19 cellular contexts compared by ENCODE assay signal in genomic region chr19:52451241-52451640, GRCh38. TPM values are rescaled to one million over a fixed set of nuclear protein-coding genes. Genes with fewer than 3 reads are reported as not detected.
DNase-seq lines count a peak whose midpoint lies in the region; ATAC-seq, FAIRE-seq and TF ChIP-seq lines count a peak whose summit lies in the region.
"Had no signal": no experiment of that assay in that cellular context is flagged by ENCODE, and none has a peak within 500 bp of the region (broad histone marks: within the 10 kb centered on the region; RNA-seq: fewer than 3 reads in every experiment).

No MANE protein-coding gene starts in this region.

- H3K4me1 Mint-ChIP-seq in immature natural killer cell, result peaks cover 26 to 38% of the 10 kb centered on the region in 2 donors
- H3K4me1 Mint-ChIP-seq in activated T-cell treated with anti-CD3 and anti-CD28 coated beads, Interleukin-2, amount 50 U/mL, for 24 hours (ENCODE audit: low read depth), result peaks cover 15% of the 10 kb centered on the region

- peak overlapping the region in 1 of 6 donors; percentile 7 for H3K27ac Mint-ChIP-seq in immature natural killer cell
- H3K27ac Mint-ChIP-seq in activated T-cell treated with anti-CD3 and anti-CD28 coated beads, Interleukin-2, amount 50 U/mL, for 24 hours, result no peak overlapping the region

- H3K36me3 ChIP-seq in left ventricle myocardium inferior, result peaks cover 17% of the 10 kb centered on the region
- no peaks in the 10 kb centered on the region for H3K36me3 ChIP-seq in testis (ENCODE audit: low read depth, missing control alignments)
- H3K36me3 ChIP-seq: BE2C, MG63 had no signal

- FAIRE-seq in GM12892 (lab: Jason Lieb, UNC), result no peak
- FAIRE-seq: A204.1, H1, K562 had no signal

- TF ChIP-seq POLR2A in GM12892 (IDR thresholded peaks at IDR 0.05; ENCODE audit: low read depth, low read length), result no peak
- no peak for TF ChIP-seq POLR2A in testis (IDR thresholded peaks at IDR 0.05)

- peaks cover 12 to 28% (median 22%) of the 10 kb centered on the region in 3 donors for H3K27me3 Mint-ChIP-seq in immature natural killer cell (ENCODE audit: low read depth in 3 of 3)
- H3K27me3 Mint-ChIP-seq in activated T-cell treated with anti-CD3 and anti-CD28 coated beads, Interleukin-2, amount 50 U/mL, for 24 hours, result peaks cover 10% of the 10 kb centered on the region

- H3K9me3 Mint-ChIP-seq in immature natural killer cell, result peaks cover 58 to 91% (median 86%) of the 10 kb centered on the region in 6 donors
- peaks cover 69% of the 10 kb centered on the region for H3K9me3 Mint-ChIP-seq in activated T-cell treated with anti-CD3 and anti-CD28 coated beads, Interleukin-2, amount 50 U/mL, for 24 hours

- no peak for ATAC-seq in Right ventricle myocardium inferior
- ATAC-seq: K562 had no signal

- DNase-seq in left ventricle myocardium inferior (no peak), Right ventricle myocardium inferior (ENCODE audit: missing footprints) (no peak), GM12892 (ENCODE audit: insufficient read length) (peak; percentile 5), immature natural killer cell (no peak), testis (peak; percentile 19), RPMI8226 (no peak)
- no peak for DNase-seq in activated T-cell treated with anti-CD3 and anti-CD28 coated beads, Interleukin-2, amount 50 U/mL, for 24 hours
- DNase-seq: BE2C; EL; MG63; NCI-H1436; NCI-H187 treated with DMSO at 0.1 percent for 48 hours; NCI-H510A; NCI-H774; NK-92 treated with Interleukin-12 subunit alpha and Interleukin-12 subunit beta, amount 100 ng/mL, for 24 hours had no signal

- H3K4me3 ChIP-seq in left ventricle myocardium inferior, result peak overlapping the region; percentile 13
- peak overlapping the region; percentile 19 to 21 for H3K4me3 ChIP-seq in testis
- H3K4me3 ChIP-seq: K562, MG63 had no signal

- peaks cover 17% of the 10 kb centered on the region for H3K4me1 ChIP-seq in left ventricle myocardium inferior
- peaks cover 5% of the 10 kb centered on the region for H3K4me1 ChIP-seq in testis
- H3K4me1 ChIP-seq: BE2C had no signal

- peaks cover 35 to 56% (median 51%) of the 10 kb centered on the region in 3 donors for H3K36me3 Mint-ChIP-seq in immature natural killer cell
- peaks cover 60% of the 10 kb centered on the region for H3K36me3 Mint-ChIP-seq in activated T-cell treated with anti-CD3 and anti-CD28 coated beads, Interleukin-2, amount 50 U/mL, for 24 hours (ENCODE audit: low read depth)

- no peak overlapping the region for H3K27ac ChIP-seq in left ventricle myocardium inferior (replicated peaks)
- H3K27ac ChIP-seq in testis, result no peak overlapping the region

- peaks cover 92% of the 10 kb centered on the region for H3K9me3 ChIP-seq in left ventricle myocardium inferior (replicated peaks)
- H3K9me3 ChIP-seq in testis, result no peaks in the 10 kb centered on the region

- intact Hi-C loops in left ventricle myocardium inferior (cut with micrococcal nuclease) (no loop called here), Right ventricle myocardium inferior (cut with DNase I) (loop anchor here (5.0 kb wide), 1 partner anchor 54 kb away; the partner anchor contains the start of gene ZNF528), testis (cut with DNase I; ENCODE audit: low total_unique reads) (no loop called here)

- 9 to 24% methylated on average over 13 to 41 of the region's 41 CpGs for WGBS in testis, 2 donors

- TF ChIP-seq CTCF in left ventricle myocardium inferior (IDR thresholded peaks at IDR 0.05; ENCODE audit: borderline replicate concordance) (no peak), testis (IDR thresholded peaks at IDR 0.05) (no peak)

- H3K27me3 ChIP-seq in left ventricle myocardium inferior (ENCODE audit: low read depth), result peaks cover 8% of the 10 kb centered on the region
- no peaks in the 10 kb centered on the region for H3K27me3 ChIP-seq in testis
- H3K27me3 ChIP-seq: BE2C, MG63 had no signal

- peak overlapping the region in 3 of 5 donors; percentile 51 to 69 (median 67) for H3K4me3 Mint-ChIP-seq in immature natural killer cell
- H3K4me3 Mint-ChIP-seq in activated T-cell treated with anti-CD3 and anti-CD28 coated beads, Interleukin-2, amount 50 U/mL, for 24 hours, result no peak overlapping the region

RNA-seq across cellular contexts. Expression of gene ZNF578, which starts 2.1 kb away (rescaled TPM):
- total RNA-seq in left ventricle myocardium inferior (2.4 TPM), Right ventricle myocardium inferior (1.6 TPM), testis (10 to 100 TPM; 18.0 to 23.1 TPM)
- polyA plus RNA-seq in GM12892 (2012; ENCODE audit: missing spikeins), result not detected
- polyA plus RNA-seq in immature natural killer cell (1 to 10 TPM; 2.0 to 8.3 (median 4.1) TPM), testis (ENCODE audit: insufficient read depth, low read depth, low replicate concordance) (12.2 TPM)

RNA-seq across cellular contexts. Expression of gene ZNF534, which starts 22.3 kb away (rescaled TPM):
- 0.44 TPM for total RNA-seq in left ventricle myocardium inferior
- 0.24 TPM for total RNA-seq in Right ventricle myocardium inferior
- 0.13 TPM for polyA plus RNA-seq in GM12892 (2012; ENCODE audit: missing spikeins)
- polyA plus RNA-seq in immature natural killer cell, result not detected
- 1 to 10 TPM; 3.7 to 8.3 TPM for total RNA-seq in testis
- polyA plus RNA-seq in testis (ENCODE audit: insufficient read depth, low read depth, low replicate concordance), result 2.1 TPM
- total RNA-seq: H1, LHCN-M2 had no signal
- polyA plus RNA-seq: H1 had no signal

RNA-seq across cellular contexts. Expression of gene ZNF528, which starts 53.6 kb away (rescaled TPM):
- 16.7 TPM for total RNA-seq in left ventricle myocardium inferior
- total RNA-seq in Right ventricle myocardium inferior, result 12.6 TPM
- 4.6 TPM for polyA plus RNA-seq in GM12892 (2012; ENCODE audit: missing spikeins)
- 10 to 100 TPM in 2 of 3 donors, 1 to 10 TPM in 1; 9.9 to 15.2 (median 12.0) TPM for polyA plus RNA-seq in immature natural killer cell
- total RNA-seq in testis, result 10 to 100 TPM; 53.7 to 55.4 TPM
- polyA plus RNA-seq in testis (ENCODE audit: insufficient read depth, low read depth, low replicate concordance), result 31.6 TPM

Comparison
In these comparisons a context has a peak if more than half of its experiments do, and no peak if none do; other contexts are left out.
1. DNase-seq: peak in GM12892 (single experiment) and testis (single experiment); none in left ventricle myocardium inferior (single experiment), Right ventricle myocardium inferior (single experiment), immature natural killer cell (0 of 3), activated T-cell treated with anti-CD3 and anti-CD28 coated beads, Interleukin-2, amount 50 U/mL, for 24 hours (single experiment) and RPMI8226 (single experiment).